8 cellular contexts compared by ENCODE assay signal in genomic region chr14:77862154-77862783, GRCh38.
DNase-seq lines count a peak whose midpoint lies in the region; ATAC-seq and TF ChIP-seq lines count a peak whose summit lies in the region.

No MANE protein-coding gene starts in this region.

- peak; percentile 98 for TF ChIP-seq CTCF in epithelial cell of proximal tubule (conservative IDR thresholded peaks at IDR 0.05; ENCODE audit: low read depth, low read length)

- H3K4me3 ChIP-seq in epithelial cell of proximal tubule (ENCODE audit: low read depth, low read length) = no peak overlapping the region

- ATAC-seq in HG02759 (IDR thresholded peaks at IDR 0.05; ENCODE audit: unreplicated experiment) = peak; percentile 78

- DNase-seq in NCI-H2196 (lab: John Stamatoyannopoulos, UW; ENCODE audit: unreplicated experiment) (peak; percentile 61), NCI-H2196 treated with DMSO at 0.1 percent for 48 hours (lab: John Stamatoyannopoulos, UW; ENCODE audit: unreplicated experiment) (no peak), NCI-H345 (lab: John Stamatoyannopoulos, UW) (peak; percentile 68), epithelial cell of proximal tubule (ENCODE audit: low read depth) (no peak), mucosa of gallbladder (ENCODE audit: low spot score) (peak; percentile 64)
- peak; percentile 97 for DNase-seq in activated CD8-positive, alpha-beta memory T cell treated with anti-CD3 and anti-CD28 coated beads, Interleukin-2, amount 50 U/mL, for 48 hours
- peak; percentile 67 for DNase-seq in stimulated activated CD8-positive, alpha-beta memory T cell treated with anti-CD3 and anti-CD28 coated beads, Interleukin-4, amount 100 ng/mL, for 24 hours (ENCODE audit: low read depth)

Comparison
In these comparisons a context has a peak if more than half of its experiments do, and no peak if none do; other contexts are left out.
1. DNase-seq: peak in NCI-H2196 (single experiment), NCI-H345 (single experiment), activated CD8-positive, alpha-beta memory T cell treated with anti-CD3 and anti-CD28 coated beads, Interleukin-2, amount 50 U/mL, for 48 hours (single experiment), mucosa of gallbladder (single experiment) and stimulated activated CD8-positive, alpha-beta memory T cell treated with anti-CD3 and anti-CD28 coated beads, Interleukin-4, amount 100 ng/mL, for 24 hours (single experiment); none in NCI-H2196 treated with DMSO at 0.1 percent for 48 hours (single experiment) and epithelial cell of proximal tubule (single experiment).